Comparison of ENCODE assay signal across 25 cellular contexts in the genomic region with DNA sequence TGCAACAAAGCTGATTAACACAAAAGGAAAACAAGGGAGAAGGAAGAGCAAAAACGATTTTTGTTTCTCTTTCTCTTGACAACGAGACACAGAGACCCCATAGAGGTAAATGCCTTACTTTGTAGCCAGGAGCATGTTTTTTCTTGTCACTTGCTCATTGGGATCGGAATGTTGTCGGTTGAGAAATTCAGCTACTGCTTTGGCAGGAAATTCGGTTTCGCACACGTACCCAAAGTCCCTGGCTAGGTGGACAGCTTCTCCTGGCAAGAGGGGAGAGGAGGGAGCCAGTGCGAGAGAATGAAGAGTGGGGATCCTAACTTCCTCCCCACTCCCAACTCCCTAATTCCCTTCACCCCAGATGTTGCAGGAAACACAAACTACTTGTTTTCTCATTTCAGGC. TPM values are rescaled to one million over a fixed set of nuclear protein-coding genes. Genes with fewer than 3 reads are reported as not detected.
A peak's percentile ranks its signal among the peaks of the same experiment; 100 is the strongest.
DNase-seq lines count a peak whose midpoint lies in the region; ATAC-seq and TF ChIP-seq lines count a peak whose summit lies in the region.
"Had no signal": no experiment of that assay in that cellular context is flagged by ENCODE, and none has a peak within 500 bp of the region (broad histone marks: within the 10 kb centered on the region; RNA-seq: fewer than 3 reads in every experiment).

No MANE protein-coding gene starts in this region.

- no peaks in the 10 kb centered on the region for H3K79me2 ChIP-seq in GM23338 (replicated peaks; ENCODE audit: insufficient read depth)
- H3K79me2 ChIP-seq in hepatocyte, result peaks cover 10% of the 10 kb centered on the region

- H3K4me3 Mint-ChIP-seq in GM23338 (no peak overlapping the region; the same call in 2 of the 3 replicates), type B pancreatic cell (peak overlapping the region; percentile 66)
- H3K4me3 Mint-ChIP-seq: activated T-cell treated with anti-CD3 and anti-CD28 coated beads, Interleukin-2, amount 50 U/mL, for 24 hours; neural progenitor cell; T-helper 17 cell had no signal

- H3K9me2 ChIP-seq in GM23338 (ENCODE audit: insufficient read depth), result no peaks in the 10 kb centered on the region
- no peaks in the 10 kb centered on the region for H3K9me2 ChIP-seq in hepatocyte (replicated peaks; ENCODE audit: insufficient read depth)

- H3F3A ChIP-seq in GM23338 (replicated peaks; ENCODE audit: low read depth), result peaks cover 32% of the 10 kb centered on the region

- H3K4me3 ChIP-seq in GM23338 (peak overlapping the region; percentile 22; the same call in 1 of the 2 replicates), SK-N-MC (peak overlapping the region; percentile 79), hepatocyte (no peak overlapping the region), right atrium auricular region (no peak overlapping the region)
- H3K4me3 ChIP-seq: adrenal gland, lung, neural progenitor cell, Peyer's patch, upper lobe of right lung had no signal

- ATAC-seq in GM23338, result no peak
- ATAC-seq: T-helper 17 cell, upper lobe of right lung had no signal

- H3K36me3 Mint-ChIP-seq in GM23338 (ENCODE audit: low read depth) (no peaks in the 10 kb centered on the region), type B pancreatic cell (peaks cover 48% of the 10 kb centered on the region)
- H3K36me3 Mint-ChIP-seq: neural progenitor cell had no signal

- peaks cover 60% of the 10 kb centered on the region for H3K4me1 Mint-ChIP-seq in GM23338
- H3K4me1 Mint-ChIP-seq in type B pancreatic cell (ENCODE audit: unreplicated experiment), result peaks cover 54% of the 10 kb centered on the region

- H3K9me3 ChIP-seq in SK-N-MC (ENCODE audit: low read depth, low read length), result no peaks in the 10 kb centered on the region
- H3K9me3 ChIP-seq in hepatocyte (ENCODE audit: low read depth), result no peaks in the 10 kb centered on the region
- H3K9me3 ChIP-seq in right atrium auricular region, result no peaks in the 10 kb centered on the region
- H3K9me3 ChIP-seq: adrenal gland, upper lobe of right lung had no signal

- 66% methylated on average over 8 of the region's 8 CpGs for WGBS in hepatocyte (ENCODE audit: low lambda C conversion rate, missing lambda C conversion rate)

- H3K4me2 ChIP-seq in GM23338, result peak overlapping the region; percentile 45
- H3K4me2 ChIP-seq in hepatocyte, result peak overlapping the region; percentile 34
- H3K4me2 ChIP-seq: neural progenitor cell had no signal

- H3K27ac Mint-ChIP-seq in GM23338 (no peak overlapping the region), type B pancreatic cell (peak overlapping the region; percentile 72)
- H3K27ac Mint-ChIP-seq: activated T-cell treated with anti-CD3 and anti-CD28 coated beads, Interleukin-2, amount 50 U/mL, for 24 hours; neural progenitor cell; progenitor cell of endocrine pancreas; T-helper 17 cell had no signal

- peaks cover 82% of the 10 kb centered on the region for H3K4me1 ChIP-seq in GM23338 (ENCODE audit: insufficient read depth)
- peaks cover 19% of the 10 kb centered on the region for H3K4me1 ChIP-seq in hepatocyte (ENCODE audit: insufficient read depth)
- H3K4me1 ChIP-seq in right atrium auricular region, result peaks cover 0 to 14% of the 10 kb centered on the region in 2 donors
- H3K4me1 ChIP-seq: neural progenitor cell, upper lobe of right lung had no signal

- TF ChIP-seq CTCF in GM23338 (conservative IDR thresholded peaks at IDR 0.05; ENCODE audit: low read depth in 2 of 2) (no peak), hepatocyte (IDR thresholded peaks at IDR 0.05; ENCODE audit: poor library complexity) (no peak), type B pancreatic cell (conservative IDR thresholded peaks at IDR 0.05) (no peak), right atrium auricular region (IDR thresholded peaks at IDR 0.05) (no peak)

- H3K9me3 Mint-ChIP-seq in GM23338 (no peaks in the 10 kb centered on the region; the same call in 2 of the 3 replicates), type B pancreatic cell (no peaks in the 10 kb centered on the region)

- H3K36me3 ChIP-seq in GM23338 (ENCODE audit: insufficient read depth) (no peaks in the 10 kb centered on the region), SK-N-MC (ENCODE audit: insufficient read depth, low read length) (peaks cover 63% of the 10 kb centered on the region), hepatocyte (replicated peaks; ENCODE audit: insufficient read depth, low read depth) (no peaks in the 10 kb centered on the region), right atrium auricular region (no peaks in the 10 kb centered on the region)
- H3K36me3 ChIP-seq: adrenal gland, brain microvascular endothelial cell, neural progenitor cell, Peyer's patch, upper lobe of right lung had no signal

- H3K27ac ChIP-seq in GM23338 (ENCODE audit: low read depth) (no peak overlapping the region), SK-N-MC (peak overlapping the region; percentile 86), hepatocyte (peak overlapping the region; percentile 22), right atrium auricular region (no peak overlapping the region)
- H3K27ac ChIP-seq: adrenal gland, brain microvascular endothelial cell, C4-2B, neural progenitor cell, Peyer's patch, upper lobe of right lung had no signal

- peak; percentile 59 for DNase-seq in GM23338 (ENCODE audit: low spot score)
- no peak for DNase-seq in SK-N-MC (ENCODE audit: low read depth, low spot score)
- no peak for DNase-seq in hepatocyte (ENCODE audit: low spot score)
- no peak for DNase-seq in type B pancreatic cell (ENCODE audit: extremely low spot score, unreplicated experiment)
- DNase-seq in right atrium auricular region (ENCODE audit: low spot score), result no peak
- no peak for DNase-seq in NCI-H748 (lab: John Stamatoyannopoulos, UW; ENCODE audit: unreplicated experiment)
- no peak for DNase-seq in cortex of kidney (lab: John Stamatoyannopoulos, UW)
- DNase-seq: activated CD4-positive, alpha-beta T cell treated with anti-CD3 and anti-CD28 coated beads for 4 hours; activated naive CD4-positive, alpha-beta T cell; activated T-cell treated with anti-CD3 and anti-CD28 coated beads, Interleukin-2, amount 50 U/mL, for 24 hours; adrenal gland; brain microvascular endothelial cell; effector memory CD4-positive, alpha-beta T cell; KG1; kidney glomerular epithelial cell; NCI-H1436 treated with DMSO at 0.1 percent for 48 hours; NCI-H510A treated with DMSO at 0.1 percent for 48 hours; Peyer's patch; T-helper 17 cell; upper lobe of right lung had no signal

- H3K27me3 ChIP-seq in GM23338 (ENCODE audit: insufficient read depth) (peaks cover 89% of the 10 kb centered on the region), hepatocyte (peaks cover 55% of the 10 kb centered on the region), right atrium auricular region (peaks cover 21 to 27% of the 10 kb centered on the region in 2 donors)

- H2AFZ ChIP-seq in GM23338, result no peak overlapping the region
- no peak overlapping the region for H2AFZ ChIP-seq in hepatocyte
- H2AFZ ChIP-seq: neural progenitor cell had no signal

- no peaks in the 10 kb centered on the region for H4K20me1 ChIP-seq in GM23338 (replicated peaks; ENCODE audit: insufficient read depth)
- no peaks in the 10 kb centered on the region for H4K20me1 ChIP-seq in hepatocyte (ENCODE audit: insufficient read depth, poor library complexity, severe bottlenecking)

- H3K27me3 Mint-ChIP-seq in GM23338 (ENCODE audit: insufficient read depth, low read depth, poor library complexity) (peaks cover 94% of the 10 kb centered on the region), type B pancreatic cell (peaks cover 55% of the 10 kb centered on the region)

- H3K9ac ChIP-seq in SK-N-MC (ENCODE audit: insufficient read length), result no peak overlapping the region
- H3K9ac ChIP-seq: neural progenitor cell had no signal

RNA-seq across cellular contexts. Expression of gene TFAP2A, which starts 14.5 kb away (rescaled TPM):
- not detected in 2 replicates for total RNA-seq in GM23338 (2014; rRNA removed; shearing (Covaris generic))
- polyA plus RNA-seq in GM23338 (2016; fragmentation: Nextera tagmentation; extraction: Ambion mirVana) (0.21 TPM in 1 of 2 replicates, not detected in the other), hepatocyte (14.9 and 17.5 TPM in 2 replicates)
- total RNA-seq in hepatocyte (6.2 TPM in 2 replicates), type B pancreatic cell (ENCODE audit: low replicate concordance) (66.6 and 143 TPM in 2 replicates), right atrium auricular region (under 1 TPM in 1 of 2 donors, not detected in 1; 0.12 TPM)
- total RNA-seq: activated CD8-positive, alpha-beta memory T cell treated with anti-CD3 and anti-CD28 coated beads for 36 hours had no signal

Comparison
In these comparisons a context has a peak if more than half of its experiments do, and no peak if none do; other contexts are left out.
1. H3K27ac ChIP-seq: peak in SK-N-MC (single experiment) and hepatocyte (single experiment); none in GM23338 (single experiment) and right atrium auricular region (0 of 2).
2. H3K4me3 ChIP-seq: peak in GM23338 (single experiment) and SK-N-MC (single experiment); none in hepatocyte (single experiment) and right atrium auricular region (0 of 2).